ENCODE assay signal across 8 cellular contexts in the genomic region with DNA sequence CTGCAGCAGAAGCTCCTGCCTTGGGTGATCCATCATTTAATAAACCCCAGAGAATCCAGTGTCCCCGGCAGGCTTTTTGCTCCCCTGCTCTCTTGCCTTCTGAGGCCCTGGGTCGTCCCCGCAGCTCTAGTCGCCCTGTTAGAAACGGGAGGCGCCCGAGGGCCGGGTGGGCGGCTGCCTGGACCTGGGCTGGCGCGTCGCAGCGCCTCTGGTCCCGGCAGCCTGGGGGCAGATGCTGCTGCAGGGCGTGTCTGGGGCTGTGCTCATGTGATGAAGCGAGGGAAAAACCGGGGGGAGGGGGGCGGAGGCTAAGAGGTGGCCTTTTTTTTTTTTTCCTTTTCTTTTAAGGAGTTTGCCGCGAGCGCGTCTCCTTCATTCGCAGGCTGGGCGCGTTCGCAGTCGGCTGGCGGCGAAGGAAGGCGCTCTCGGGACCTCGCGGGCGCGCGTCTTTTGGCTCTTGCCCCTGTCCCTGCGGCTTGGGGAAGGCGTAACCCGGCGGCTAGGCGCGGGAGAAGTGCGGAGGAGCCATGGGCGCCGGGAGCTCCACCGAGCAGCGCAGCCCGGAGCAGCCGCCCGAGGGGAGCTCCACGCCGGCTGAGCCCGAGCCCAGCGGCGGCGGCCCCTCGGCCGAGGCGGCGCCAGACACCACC. TPM values are rescaled to one million over a fixed set of nuclear protein-coding genes. Genes with fewer than 3 reads are reported as not detected.
DNase-seq lines count a peak whose midpoint lies in the region; ATAC-seq, FAIRE-seq and TF ChIP-seq lines count a peak whose summit lies in the region.

No MANE protein-coding gene starts in this region.

- no peak for TF ChIP-seq POLR2A in GM12892 (IDR thresholded peaks at IDR 0.05; ENCODE audit: low read depth, low read length)
- peak; percentile 34 to 76 for TF ChIP-seq POLR2A in tibial nerve (IDR thresholded peaks at IDR 0.05)

- H3K4me1 Mint-ChIP-seq in activated T-helper 2 cell treated with anti-CD3 and anti-CD28 coated beads, Interferon-gamma antibody, Interleukin-2, Interleukin-4, amounts not matched to agents 10 μg/mL and 5 μg/mL and 100 μg/mL, durations not matched to agents 14 hours and 24 hours and 36 hours (ENCODE audit: low read depth) = peaks cover 18% of the 10 kb centered on the region
- H3K4me1 Mint-ChIP-seq in nephron progenitor cell = peaks cover 43% of the 10 kb centered on the region

- H3K9me3 Mint-ChIP-seq in activated T-helper 2 cell treated with anti-CD3 and anti-CD28 coated beads, Interferon-gamma antibody, Interleukin-2, Interleukin-4, amounts not matched to agents 10 μg/mL and 5 μg/mL and 100 μg/mL, durations not matched to agents 14 hours and 24 hours and 36 hours = no peaks in the 10 kb centered on the region
- no peaks in the 10 kb centered on the region for H3K9me3 Mint-ChIP-seq in nephron progenitor cell

- H3K27me3 Mint-ChIP-seq in activated T-helper 2 cell treated with anti-CD3 and anti-CD28 coated beads, Interferon-gamma antibody, Interleukin-2, Interleukin-4, amounts not matched to agents 10 μg/mL and 5 μg/mL and 100 μg/mL, durations not matched to agents 14 hours and 24 hours and 36 hours (ENCODE audit: low read depth) = peaks cover 57% of the 10 kb centered on the region
- peaks cover 6% of the 10 kb centered on the region for H3K27me3 Mint-ChIP-seq in nephron progenitor cell (ENCODE audit: low read depth, poor library complexity)

- peak overlapping the region; percentile 93 for H3K4me3 Mint-ChIP-seq in activated T-helper 2 cell treated with anti-CD3 and anti-CD28 coated beads, Interferon-gamma antibody, Interleukin-2, Interleukin-4, amounts not matched to agents 10 μg/mL and 5 μg/mL and 100 μg/mL, durations not matched to agents 14 hours and 24 hours and 36 hours (ENCODE audit: low read depth)
- H3K4me3 Mint-ChIP-seq in nephron progenitor cell = peak overlapping the region; percentile 94

- H3K36me3 ChIP-seq in tibial nerve = peaks cover 0 to 6% (median 0%) of the 10 kb centered on the region in 3 donors

- peak overlapping the region; percentile 86 for H3K27ac Mint-ChIP-seq in activated T-helper 2 cell treated with anti-CD3 and anti-CD28 coated beads, Interferon-gamma antibody, Interleukin-2, Interleukin-4, amounts not matched to agents 10 μg/mL and 5 μg/mL and 100 μg/mL, durations not matched to agents 14 hours and 24 hours and 36 hours
- peak overlapping the region; percentile 93 for H3K27ac Mint-ChIP-seq in nephron progenitor cell

- H3K36me3 Mint-ChIP-seq in activated T-helper 2 cell treated with anti-CD3 and anti-CD28 coated beads, Interferon-gamma antibody, Interleukin-2, Interleukin-4, amounts not matched to agents 10 μg/mL and 5 μg/mL and 100 μg/mL, durations not matched to agents 14 hours and 24 hours and 36 hours (ENCODE audit: low read depth) = peaks cover 2% of the 10 kb centered on the region
- peaks cover 18% of the 10 kb centered on the region for H3K36me3 Mint-ChIP-seq in nephron progenitor cell (ENCODE audit: low read depth)

- WGBS in tibial nerve, 2 donors = 0 to 1% methylated on average over 42 to 53 of the region's 60 CpGs

- no peak for FAIRE-seq in GM12892 (lab: Jason Lieb, UNC)

- TF ChIP-seq CTCF in nephron progenitor cell (IDR thresholded peaks at IDR 0.05) (no peak), tibial nerve (IDR thresholded peaks at IDR 0.05) (peak in 2 of 5 experiments; percentile 23 to 30)

- peak overlapping the region; percentile 86 to 98 (median 94) for H3K27ac ChIP-seq in tibial nerve

- no peak for ATAC-seq in GM19023 (IDR thresholded peaks at IDR 0.05; ENCODE audit: unreplicated experiment)

- H3K27me3 ChIP-seq in tibial nerve = peaks cover 0 to 7% of the 10 kb centered on the region in 2 donors

- H3K4me3 ChIP-seq in tibial nerve = peak overlapping the region; percentile 64 to 97 (median 85)

- intact Hi-C loops in activated T-helper 2 cell treated with anti-CD3 and anti-CD28 coated beads, Interferon-gamma antibody, Interleukin-2, Interleukin-4, amounts not matched to agents 10 μg/mL and 5 μg/mL and 100 μg/mL, durations not matched to agents 14 hours and 24 hours and 36 hours (cut with micrococcal nuclease) = loop anchor here (2.0 to 5.0 kb wide), 2 partner anchors 49 to 82 kb away; no protein-coding TSS in a partner anchor

- no peaks in the 10 kb centered on the region for H3K9me3 ChIP-seq in tibial nerve

- TF ChIP-seq EP300 in tibial nerve (IDR thresholded peaks at IDR 0.05) = peak in 1 of 2 donors; percentile 89

- H3K4me1 ChIP-seq in tibial nerve = peaks cover 0 to 35% (median 3%) of the 10 kb centered on the region in 4 donors

- DNase-seq in GM12892 (ENCODE audit: insufficient read length) (peak; percentile 34), NCI-H1694 (lab: John Stamatoyannopoulos, UW) (peak; percentile 46), foreskin melanocyte (peak; percentile 41), nephron progenitor cell (peak; percentile 84), tibial nerve (ENCODE audit: low spot score in 2 of 2) (peak; percentile 85 to 87), SKM-1 (lab: John Stamatoyannopoulos, UW; ENCODE audit: unreplicated experiment) (no peak)
- peak; percentile 28 for DNase-seq in activated T-helper 2 cell treated with anti-CD3 and anti-CD28 coated beads, Interferon-gamma antibody, Interleukin-2, Interleukin-4, amounts not matched to agents 10 μg/mL and 5 μg/mL and 100 μg/mL, durations not matched to agents 14 hours and 24 hours and 36 hours (ENCODE audit: low spot score)

RNA-seq across cellular contexts. Expression of a gene that starts 0.4 kb away (rescaled TPM):
- 0.04 TPM for polyA plus RNA-seq in GM12892 (2012; ENCODE audit: missing spikeins)
- 15.6 and 17.2 TPM in 2 replicates for total RNA-seq in activated T-helper 2 cell treated with anti-CD3 and anti-CD28 coated beads, Interferon-gamma antibody, Interleukin-2, Interleukin-4, amounts not matched to agents 10 μg/mL and 5 μg/mL and 100 μg/mL, durations not matched to agents 14 hours and 24 hours and 36 hours
- 100 to 1,000 TPM; 214 to 268 (median 232) TPM for total RNA-seq in tibial nerve

Comparison
In these comparisons a context has a peak if more than half of its experiments do, and no peak if none do; other contexts are left out.
1. RNA of a gene that starts 0.4 kb away (total RNA-seq): 214 to 268 TPM in tibial nerve; 15.6 to 17.2 TPM in activated T-helper 2 cell treated with anti-CD3 and anti-CD28 coated beads, Interferon-gamma antibody, Interleukin-2, Interleukin-4, amounts not matched to agents 10 μg/mL and 5 μg/mL and 100 μg/mL, durations not matched to agents 14 hours and 24 hours and 36 hours; every median in the first group is over 10 times any median in the second.